In genomic region chr1:49185455-49185980, GRCh38 we compare ENCODE assay signal across 8 cellular contexts.
"Had no signal": no experiment of that assay in that cellular context is flagged by ENCODE, and none has a peak within 500 bp of the region (broad histone marks: within the 10 kb centered on the region; RNA-seq: fewer than 3 reads in every experiment).

No MANE protein-coding gene starts in this region.

- ATAC-seq: HCT116, HepG2 had no signal

- DNase-seq: GM23248, GOT3, H7, HFFc6 had no signal

- H3K4me1 ChIP-seq: HAP-1 had no signal

- H3K27ac ChIP-seq: GM23248, HL-60 had no signal

- H3K9me3 ChIP-seq: HAP-1 had no signal

- H3K4me3 ChIP-seq: GM23248, HAP-1 had no signal

- H3K36me3 ChIP-seq: HAP-1 had no signal

- H3K9ac ChIP-seq: GM23248 had no signal

- H2AFZ ChIP-seq: GM23248 had no signal
